14 cellular contexts compared by ENCODE assay signal in genomic region chr16:12315330-12316138, GRCh38.
DNase-seq lines count a peak whose midpoint lies in the region; ATAC-seq and TF ChIP-seq lines count a peak whose summit lies in the region.
"Had no signal": no experiment of that assay in that cellular context is flagged by ENCODE, and none has a peak within 500 bp of the region (broad histone marks: within the 10 kb centered on the region; RNA-seq: fewer than 3 reads in every experiment).

No MANE protein-coding gene starts in this region.

- peak overlapping the region; percentile 59 for H3K27ac Mint-ChIP-seq in activated naive CD4-positive, alpha-beta T cell treated with anti-CD3 and anti-CD28 coated beads, Interleukin-2, amount 50 U/mL, for 24 hours
- H3K27ac Mint-ChIP-seq in effector memory CD8-positive, alpha-beta T cell, result peak overlapping the region; percentile 64 to 75
- peak overlapping the region; percentile 89 for H3K27ac Mint-ChIP-seq in stimulated activated naive B cell treated with anti-CD40 and anti-IgM and Interleukin-4, amounts not matched to agents 10 μg/mL and 1 μg/mL and 100 μg/mL, for 72 hours
- H3K27ac Mint-ChIP-seq: activated CD8-positive, alpha-beta memory T cell treated with anti-CD3 and anti-CD28 coated beads, Interleukin-2, amount 10 ng/mL, durations not matched to agents 7 days and 5 days; activated naive CD8-positive, alpha-beta T cell treated with anti-CD3 and anti-CD28 coated beads for 36 hours had no signal

- no peak overlapping the region for H3K4me3 Mint-ChIP-seq in activated naive CD4-positive, alpha-beta T cell treated with anti-CD3 and anti-CD28 coated beads, Interleukin-2, amount 50 U/mL, for 24 hours
- H3K4me3 Mint-ChIP-seq in effector memory CD8-positive, alpha-beta T cell, result no peak overlapping the region
- peak overlapping the region; percentile 52 to 54 for H3K4me3 Mint-ChIP-seq in stimulated activated naive B cell treated with anti-CD40 and anti-IgM and Interleukin-4, amounts not matched to agents 10 μg/mL and 1 μg/mL and 100 μg/mL, for 72 hours
- H3K4me3 Mint-ChIP-seq: activated CD8-positive, alpha-beta memory T cell treated with anti-CD3 and anti-CD28 coated beads, Interleukin-2, amount 10 ng/mL, durations not matched to agents 7 days and 5 days; activated naive CD8-positive, alpha-beta T cell treated with anti-CD3 and anti-CD28 coated beads for 36 hours; central memory CD8-positive, alpha-beta T cell; immature natural killer cell had no signal

- no peak for DNase-seq in activated naive CD4-positive, alpha-beta T cell (lab: John Stamatoyannopoulos, UW)
- DNase-seq in NCI-H526 treated with DMSO at 0.1 percent for 48 hours (lab: John Stamatoyannopoulos, UW), result peak; percentile 91
- no peak for DNase-seq in effector memory CD8-positive, alpha-beta T cell
- DNase-seq in stimulated activated naive B cell treated with anti-CD40 and anti-IgM and Interleukin-4, amounts not matched to agents 10 μg/mL and 1 μg/mL and 100 μg/mL, for 72 hours, result no peak
- no peak for DNase-seq in GM13977 (ENCODE audit: low spot score)
- DNase-seq in GM19240 (ENCODE audit: insufficient read length, low spot score), result no peak
- DNase-seq: activated CD8-positive, alpha-beta memory T cell treated with anti-CD3 and anti-CD28 coated beads, Interleukin-2, amount 10 ng/mL, durations not matched to agents 7 days and 5 days; activated naive CD8-positive, alpha-beta T cell treated with anti-CD3 and anti-CD28 coated beads for 36 hours; immature natural killer cell; mesendoderm had no signal

- in situ Hi-C loops in GM13977 (cut with MboI; ENCODE audit: low pct_unique_long_range_greater_than_20kb, low sequenced_read_pairs, unreplicated experiment), result no loop called here

- peaks cover 10% of the 10 kb centered on the region for H3K4me1 Mint-ChIP-seq in activated naive CD4-positive, alpha-beta T cell treated with anti-CD3 and anti-CD28 coated beads, Interleukin-2, amount 50 U/mL, for 24 hours
- H3K4me1 Mint-ChIP-seq in effector memory CD8-positive, alpha-beta T cell (ENCODE audit: low read depth in 2 of 2), result peaks cover 4 to 5% of the 10 kb centered on the region in 2 donors
- H3K4me1 Mint-ChIP-seq in stimulated activated naive B cell treated with anti-CD40 and anti-IgM and Interleukin-4, amounts not matched to agents 10 μg/mL and 1 μg/mL and 100 μg/mL, for 72 hours, result peaks cover 59 to 94% of the 10 kb centered on the region in 2 donors
- H3K4me1 Mint-ChIP-seq: central memory CD8-positive, alpha-beta T cell had no signal

- no peak for TF ChIP-seq CTCF in GM13977 (IDR thresholded peaks at IDR 0.05; ENCODE audit: extremely low read depth, insufficient read depth, missing control alignments)

- ATAC-seq in effector memory CD8-positive, alpha-beta T cell (replicated peaks), result no peak
- ATAC-seq in stimulated activated naive B cell treated with anti-CD40 and anti-IgM and Interleukin-4, amounts not matched to agents 10 μg/mL and 1 μg/mL and 100 μg/mL, for 72 hours (replicated peaks), result no peak
- ATAC-seq in GM18519 (IDR thresholded peaks at IDR 0.05; ENCODE audit: low FRiP score, unreplicated experiment), result no peak
- ATAC-seq: activated CD8-positive, alpha-beta memory T cell treated with anti-CD3 and anti-CD28 coated beads, Interleukin-2, amount 10 ng/mL, durations not matched to agents 7 days and 5 days; SK-N-SH treated with all-trans-retinoic acid at 6 μM for 48 hours had no signal

- H3K27me3 Mint-ChIP-seq in activated naive CD4-positive, alpha-beta T cell treated with anti-CD3 and anti-CD28 coated beads, Interleukin-2, amount 50 U/mL, for 24 hours, result no peaks in the 10 kb centered on the region
- H3K27me3 Mint-ChIP-seq in effector memory CD8-positive, alpha-beta T cell, result no peaks in the 10 kb centered on the region
- no peaks in the 10 kb centered on the region for H3K27me3 Mint-ChIP-seq in stimulated activated naive B cell treated with anti-CD40 and anti-IgM and Interleukin-4, amounts not matched to agents 10 μg/mL and 1 μg/mL and 100 μg/mL, for 72 hours
- H3K27me3 Mint-ChIP-seq: activated CD8-positive, alpha-beta memory T cell treated with anti-CD3 and anti-CD28 coated beads, Interleukin-2, amount 10 ng/mL, durations not matched to agents 7 days and 5 days; activated naive CD8-positive, alpha-beta T cell treated with anti-CD3 and anti-CD28 coated beads for 36 hours; central memory CD8-positive, alpha-beta T cell had no signal

- H3K9me3 Mint-ChIP-seq in activated naive CD4-positive, alpha-beta T cell treated with anti-CD3 and anti-CD28 coated beads, Interleukin-2, amount 50 U/mL, for 24 hours, result no peaks in the 10 kb centered on the region
- H3K9me3 Mint-ChIP-seq in effector memory CD8-positive, alpha-beta T cell, result no peaks in the 10 kb centered on the region
- peaks cover 2 to 4% of the 10 kb centered on the region in 2 donors for H3K9me3 Mint-ChIP-seq in stimulated activated naive B cell treated with anti-CD40 and anti-IgM and Interleukin-4, amounts not matched to agents 10 μg/mL and 1 μg/mL and 100 μg/mL, for 72 hours
- H3K9me3 Mint-ChIP-seq: activated naive CD8-positive, alpha-beta T cell treated with anti-CD3 and anti-CD28 coated beads for 36 hours; central memory CD8-positive, alpha-beta T cell; immature natural killer cell had no signal

- peaks cover 2% of the 10 kb centered on the region for H3K36me3 Mint-ChIP-seq in activated naive CD4-positive, alpha-beta T cell treated with anti-CD3 and anti-CD28 coated beads, Interleukin-2, amount 50 U/mL, for 24 hours
- H3K36me3 Mint-ChIP-seq in effector memory CD8-positive, alpha-beta T cell (ENCODE audit: insufficient read depth), result no peaks in the 10 kb centered on the region
- H3K36me3 Mint-ChIP-seq in stimulated activated naive B cell treated with anti-CD40 and anti-IgM and Interleukin-4, amounts not matched to agents 10 μg/mL and 1 μg/mL and 100 μg/mL, for 72 hours, result peaks cover 26 to 49% of the 10 kb centered on the region in 2 donors
- H3K36me3 Mint-ChIP-seq: activated CD8-positive, alpha-beta memory T cell treated with anti-CD3 and anti-CD28 coated beads, Interleukin-2, amount 10 ng/mL, durations not matched to agents 7 days and 5 days; activated naive CD8-positive, alpha-beta T cell treated with anti-CD3 and anti-CD28 coated beads for 36 hours; immature natural killer cell had no signal

Comparison
In these comparisons a context has a peak if more than half of its experiments do, and no peak if none do; other contexts are left out.
1. H3K4me3 Mint-ChIP-seq: peak in stimulated activated naive B cell treated with anti-CD40 and anti-IgM and Interleukin-4, amounts not matched to agents 10 μg/mL and 1 μg/mL and 100 μg/mL, for 72 hours (2 of 2); none in activated naive CD4-positive, alpha-beta T cell treated with anti-CD3 and anti-CD28 coated beads, Interleukin-2, amount 50 U/mL, for 24 hours (single experiment) and effector memory CD8-positive, alpha-beta T cell (0 of 2).
2. Peak in every context shown above with its lines, with median percentiles within 50 percentile points of each other: H3K27ac Mint-ChIP-seq.